Comparison of ENCODE assay signal across 1 cellular context in genomic region chr7:102610441-102610840, GRCh38.
TF ChIP-seq lines count a peak whose summit lies in the region.

No MANE protein-coding gene starts in this region.

TF ChIP-seq in HepG2, 621 proteins besides CTCF, POLR2A, EP300 and RAD21:
- TF ChIP-seq ZNF629 (CRISPR knock-in tag; conservative IDR thresholded peaks at IDR 0.05): peak; percentile 31; the same call in 1 of the 2 replicates
